Comparison of ENCODE assay signal across 9 cellular contexts in the genomic region with DNA sequence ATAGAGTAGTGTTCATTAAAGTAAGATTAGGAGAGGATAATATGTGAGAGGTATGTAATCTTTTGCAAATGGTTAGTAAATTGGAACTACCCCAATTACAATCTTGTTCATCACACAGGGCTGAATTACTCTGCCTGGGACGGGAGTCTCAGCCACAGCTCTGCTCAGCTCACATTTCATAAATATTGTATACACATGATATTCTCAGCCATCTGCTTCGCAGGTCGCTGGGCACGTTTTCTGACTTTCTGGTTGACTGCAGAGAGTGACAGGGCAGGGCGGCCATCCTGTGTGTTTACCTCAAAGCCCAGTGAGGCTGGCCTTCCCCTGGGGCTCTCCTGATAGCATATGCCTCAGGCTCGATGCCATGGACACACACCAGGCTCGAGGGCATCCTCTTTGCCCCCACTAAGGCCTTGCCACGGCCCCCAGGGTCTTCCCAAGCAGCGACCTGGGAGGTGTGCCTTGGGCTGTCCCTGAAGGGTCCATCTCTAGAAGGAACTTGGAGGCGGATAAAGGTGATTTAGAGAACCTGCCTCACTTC.
"Had no signal": no experiment of that assay in that cellular context is flagged by ENCODE, and none has a peak within 500 bp of the region (broad histone marks: within the 10 kb centered on the region; RNA-seq: fewer than 3 reads in every experiment).

No MANE protein-coding gene starts in this region.

- DNase-seq: activated CD4-positive, alpha-beta T cell treated with anti-CD3 and anti-CD28 coated beads for 48 hours; activated CD8-positive, alpha-beta memory T cell treated with anti-CD3 and anti-CD28 coated beads, Interleukin-2, amount 50 U/mL, for 48 hours; activated CD8-positive, alpha-beta T cell treated with anti-CD3 and anti-CD28 coated beads, Interleukin-2, amount 10 ng/mL, durations not matched to agents 7 days and 5 days; activated naive CD4-positive, alpha-beta T cell treated with anti-CD3 and anti-CD28 coated beads for 36 hours; naive thymus-derived CD4-positive, alpha-beta T cell; occipital lobe; spleen; stimulated activated CD4-positive, alpha-beta T cell treated with anti-CD3 and anti-CD28 coated beads, Interleukin-1b, Interleukin-23, amount 100 ng/mL, for 48 hours; tibial artery had no signal
